In genomic region chrX:154378799-154379568, GRCh38 we compare ENCODE assay signal across 8 cellular contexts. TPM values are rescaled to one million over a fixed set of nuclear protein-coding genes. Genes with fewer than 3 reads are reported as not detected.
DNase-seq lines count a peak whose midpoint lies in the region; TF ChIP-seq lines count a peak whose summit lies in the region.

EMD (plus strand) TSS chrX:154379295; CDS start chrX:154379485, 190 bp downstream.

- peak within 1 kb of the TSS; percentile 91 for H3K4me3 Mint-ChIP-seq in HFFc6
- peak within 1 kb of the TSS; percentile 93 for H3K4me3 Mint-ChIP-seq in activated naive CD4-positive, alpha-beta T cell treated with anti-CD3 and anti-CD28 coated beads, Interleukin-2, amount 50 U/mL, for 24 hours

- TF ChIP-seq EP300 in SK-N-SH (IDR thresholded peaks at IDR 0.05; ENCODE audit: borderline replicate concordance in 1 of 2, low read depth in 1 of 2, low read length in 1 of 2), result no peak

- peak; percentile 74 for DNase-seq in GM04503 (ENCODE audit: low read depth)
- DNase-seq in HFFc6, result peak; percentile 96
- peak; percentile 95 for DNase-seq in NCI-H1048 (lab: John Stamatoyannopoulos, UW)
- DNase-seq in SK-N-SH, result peak; percentile 89
- DNase-seq in germinal center (ENCODE audit: low spot score), result peak; percentile 88
- DNase-seq in occipital lobe (lab: John Stamatoyannopoulos, UW), result peak; percentile 99

- CTCF ChIA-PET in SK-N-SH (lab: Yijun Ruan, JAX), result interaction anchor here (0.6 kb wide), 1 partner anchor 101 kb away, joined by 3 read pairs; no protein-coding TSS in a partner anchor

- peaks cover 15% of the 10 kb centered on the region for H3F3A ChIP-seq in SK-N-SH (replicated peaks; ENCODE audit: insufficient read depth)

- H3K9ac ChIP-seq in SK-N-SH, result peak within 1 kb of the TSS; percentile 97

- H3K36me3 ChIP-seq in SK-N-SH (replicated peaks in 1 of 2; ENCODE audit: control insufficient read depth in 1 of 2, insufficient read depth in 2 of 2, low read length in 1 of 2), result no peaks in the 10 kb centered on the region

- H2AFZ ChIP-seq in SK-N-SH (ENCODE audit: low read depth), result 0 out of 2 replicates have a peak within 1 kb of the TSS, but pooled peaks have one; percentile 29

- peaks cover 0 to 14% of the 10 kb centered on the region in 2 experiments; a peak in 1 of 4 replicates for H3K4me1 ChIP-seq in SK-N-SH (ENCODE audit: control insufficient read depth in 1 of 2, insufficient read depth in 2 of 2, low read depth in 1 of 2, low read length in 1 of 2)

- H4K20me1 ChIP-seq in SK-N-SH (ENCODE audit: insufficient read depth), result no peaks in the 10 kb centered on the region

- H3K4me3 ChIP-seq in SK-N-SH (ENCODE audit: low read depth in 2 of 2, low read length in 1 of 2), result peak within 1 kb of the TSS; percentile 61 to 73

- peak within 1 kb of the TSS; percentile 94 for H3K27ac Mint-ChIP-seq in HFFc6
- peak within 1 kb of the TSS; percentile 77 for H3K27ac Mint-ChIP-seq in activated naive CD4-positive, alpha-beta T cell treated with anti-CD3 and anti-CD28 coated beads, Interleukin-2, amount 50 U/mL, for 24 hours

- H3K79me2 ChIP-seq in SK-N-SH (ENCODE audit: insufficient read depth), result peaks cover 35% of the 10 kb centered on the region

- POLR2A ChIA-PET in SK-N-SH (lab: Yijun Ruan, JAX), result interaction anchor here (0.6 to 0.7 kb wide), 2 partner anchors 67 to 360 kb away, joined by 3 read pairs; no protein-coding TSS in a partner anchor

- no peaks in the 10 kb centered on the region for H3K9me2 ChIP-seq in SK-N-SH

- H3K9me3 ChIP-seq in SK-N-SH, result no peaks in the 10 kb centered on the region

- WGBS in SK-N-SH (ENCODE audit: low lambda C conversion rate), result 59% methylated on average over 53 of the region's 103 CpGs

- TF ChIP-seq CTCF in HFFc6 (IDR thresholded peaks at IDR 0.05) (no peak), SK-N-SH (IDR thresholded peaks at IDR 0.05) (no peak)

- H3K4me1 Mint-ChIP-seq in HFFc6 (ENCODE audit: low read depth), result peaks cover 16% of the 10 kb centered on the region
- peaks cover 12% of the 10 kb centered on the region for H3K4me1 Mint-ChIP-seq in activated naive CD4-positive, alpha-beta T cell treated with anti-CD3 and anti-CD28 coated beads, Interleukin-2, amount 50 U/mL, for 24 hours

- peak within 1 kb of the TSS; percentile 81 for H3K4me2 ChIP-seq in SK-N-SH

- peaks cover 6% of the 10 kb centered on the region; the same call in 1 of the 2 replicates for H3K36me3 Mint-ChIP-seq in HFFc6 (ENCODE audit: low read depth)
- H3K36me3 Mint-ChIP-seq in activated naive CD4-positive, alpha-beta T cell treated with anti-CD3 and anti-CD28 coated beads, Interleukin-2, amount 50 U/mL, for 24 hours, result peaks cover 6% of the 10 kb centered on the region

- H3K27me3 Mint-ChIP-seq in HFFc6 (ENCODE audit: insufficient read depth), result peaks cover 3% of the 10 kb centered on the region; the same call in 1 of the 2 replicates
- H3K27me3 Mint-ChIP-seq in activated naive CD4-positive, alpha-beta T cell treated with anti-CD3 and anti-CD28 coated beads, Interleukin-2, amount 50 U/mL, for 24 hours, result no peaks in the 10 kb centered on the region

- peak within 1 kb of the TSS; percentile 89 to 90 for H3K27ac ChIP-seq in SK-N-SH (ENCODE audit: low read depth in 2 of 2, low read length in 1 of 2)
- H3K27ac ChIP-seq in temporal lobe (ENCODE audit: low read depth, low read length), result peak within 1 kb of the TSS; percentile 91

- H3K27me3 ChIP-seq in SK-N-SH (ENCODE audit: insufficient read depth), result no peaks in the 10 kb centered on the region; the same call in 1 of the 2 replicates

- H3K9me3 Mint-ChIP-seq in HFFc6, result no peaks in the 10 kb centered on the region
- no peaks in the 10 kb centered on the region for H3K9me3 Mint-ChIP-seq in activated naive CD4-positive, alpha-beta T cell treated with anti-CD3 and anti-CD28 coated beads, Interleukin-2, amount 50 U/mL, for 24 hours

- TF ChIP-seq RAD21 in SK-N-SH (IDR thresholded peaks at IDR 0.05; ENCODE audit: low read length), result no peak

TF ChIP-seq in SK-N-SH, 30 proteins besides CTCF, POLR2A, EP300 and RAD21 (continues in another document):
- TF ChIP-seq FOSL2 (IDR thresholded peaks at IDR 0.05; ENCODE audit: borderline replicate concordance, low read depth), result no peak
- 0 out of 2 replicates have a peak, but pooled peaks have one; percentile 14 for TF ChIP-seq USF1 (IDR thresholded peaks at IDR 0.05; ENCODE audit: borderline replicate concordance, low read depth)
- no peak for TF ChIP-seq PBX3 (IDR thresholded peaks at IDR 0.05)
- 0 out of 2 replicates have a peak, but pooled peaks have one; percentile 12 for TF ChIP-seq SIN3A (IDR thresholded peaks at IDR 0.05; ENCODE audit: borderline replicate concordance, low read depth, low read length)
- TF ChIP-seq IRF3 (IDR thresholded peaks at IDR 0.05; ENCODE audit: low read depth, low read length), result no peak
- no peak for TF ChIP-seq FOXJ3 (CRISPR knock-in tag; IDR thresholded peaks at IDR 0.05)
- peak; percentile 74 for TF ChIP-seq NRF1 (IDR thresholded peaks at IDR 0.05; ENCODE audit: low read depth, low read length)
- no peak for TF ChIP-seq TAF1 (IDR thresholded peaks at IDR 0.05; ENCODE audit: borderline replicate concordance, low read depth, low read length)
- TF ChIP-seq JUND (IDR thresholded peaks at IDR 0.05), result no peak
- no peak for TF ChIP-seq SMC3 (IDR thresholded peaks at IDR 0.05; ENCODE audit: low read depth, low read length)
- peak; percentile 98 for TF ChIP-seq CHD2 (IDR thresholded peaks at IDR 0.05; ENCODE audit: low read length, partially characterized antibody)
- TF ChIP-seq MAX (IDR thresholded peaks at IDR 0.05; ENCODE audit: low read depth), result no peak
- TF ChIP-seq ZBTB33 (IDR thresholded peaks at IDR 0.05; ENCODE audit: borderline replicate concordance, low read depth), result peak; percentile 94
- TF ChIP-seq POLR2AphosphoS5 (IDR thresholded peaks at IDR 0.05; ENCODE audit: low read depth, low read length), result peak; percentile 13; the same call in 1 of the 2 replicates
- TF ChIP-seq RFX5 (IDR thresholded peaks at IDR 0.05; ENCODE audit: low read length), result peak; percentile 79

RNA-seq across cellular contexts. Expression of gene EMD, which starts in this region (rescaled TPM):
- 100 to 1,000 TPM in 4 of 6 experiments, 10 to 100 TPM in 2; 84.8 to 119 (median 108) TPM for total RNA-seq in HFFc6 (2021; fragmentation: NEBNext Ultra II Directional; extraction: Animal tissue kit (Norgen Biotek cat#: 25700))
- 40.4 and 68.0 TPM in 2 replicates for polyA plus RNA-seq in SK-N-SH (2012; rRNA removed)
- 53.2 and 69.8 TPM in 2 replicates for polyA plus RNA-seq in SK-N-SH (2012; cell fraction: cytosol; rRNA removed)
- 82.3 and 105 TPM in 2 replicates for polyA plus RNA-seq in SK-N-SH (2012; cell fraction: nucleus; rRNA removed)
- 17.2 TPM for total RNA-seq in occipital lobe
- 14.0 TPM for total RNA-seq in temporal lobe

Comparison
In these comparisons a context has a peak if more than half of its experiments do, and no peak if none do; other contexts are left out.
1. Peak in every context shown above with its lines: DNase-seq, H3K4me3 ChIP-seq and H3K27ac ChIP-seq.